ENCODE assay signal across 16 cellular contexts in genomic region chrY:13023607-13024006, GRCh38.
DNase-seq lines count a peak whose midpoint lies in the region; ATAC-seq, FAIRE-seq and TF ChIP-seq lines count a peak whose summit lies in the region.
"Had no signal": no experiment of that assay in that cellular context is flagged by ENCODE, and none has a peak within 500 bp of the region (broad histone marks: within the 10 kb centered on the region; RNA-seq: fewer than 3 reads in every experiment).

No MANE protein-coding gene starts in this region.

- DNase-seq in GM12891 (ENCODE audit: insufficient read length, low spot score) (no peak), GM19239 (ENCODE audit: insufficient read length, low spot score) (no peak), dermis blood vessel endothelial cell (no peak)
- DNase-seq: AML-193; Caco-2; Calu3; CD4-positive, alpha-beta T cell; CD8-positive, alpha-beta T cell; DMS79 treated with DMSO at 0.1 percent for 48 hours; GF-D8 had no signal

- ATAC-seq in HG02610 (IDR thresholded peaks at IDR 0.05; ENCODE audit: unreplicated experiment) (peak; percentile 62), GM19328 (IDR thresholded peaks at IDR 0.05; ENCODE audit: unreplicated experiment) (no peak)
- ATAC-seq: A549; CD8-positive, alpha-beta T cell had no signal

- no peak for TF ChIP-seq POLR2A in GM12891 (IDR thresholded peaks at IDR 0.05; ENCODE audit: low read depth, low read length)

- FAIRE-seq in GM12891 (lab: Jason Lieb, UNC) (peak; percentile 82), GM19239 (lab: Jason Lieb, UNC) (peak; percentile 68)
- FAIRE-seq: A549, D721Med, G401.6, GM12892 had no signal

TF ChIP-seq in GM12891, 5 proteins besides CTCF, POLR2A, EP300 and RAD21:
- TF ChIP-seq SPI1 (IDR thresholded peaks at IDR 0.05; ENCODE audit: low read depth, low read length) (no peak), POU2F2 (IDR thresholded peaks at IDR 0.05; ENCODE audit: low read depth, low read length) (no peak), PAX5 (IDR thresholded peaks at IDR 0.05; ENCODE audit: insufficient read depth, low read length, severe bottlenecking) (no peak), POLR2AphosphoS5 (IDR thresholded peaks at IDR 0.05; ENCODE audit: low read depth, low read length) (no peak), TAF1 (IDR thresholded peaks at IDR 0.05; ENCODE audit: low read depth, low read length) (no peak)
